8 cellular contexts compared by ENCODE assay signal in genomic region chr11:126738632-126739031, GRCh38.
"Had no signal": no experiment of that assay in that cellular context is flagged by ENCODE, and none has a peak within 500 bp of the region (broad histone marks: within the 10 kb centered on the region; RNA-seq: fewer than 3 reads in every experiment).

No MANE protein-coding gene starts in this region.

- H2AFZ ChIP-seq: GM23248 had no signal

- DNase-seq: GM23248, GOT3, H7, HFFc6, IMR-90 had no signal

- H3K27ac ChIP-seq: GM23248 had no signal

- H3K9ac ChIP-seq: GM23248 had no signal

- H3K36me3 ChIP-seq: HAP-1 had no signal

- H3K4me3 ChIP-seq: GM23248, HAP-1, K562 had no signal

- FAIRE-seq: HTR-8/SVneo, K562 had no signal

- H3K9me3 ChIP-seq: HAP-1 had no signal

- H3K4me1 ChIP-seq: HAP-1 had no signal
